Comparison of ENCODE assay signal across 39 cellular contexts in the genomic region with DNA sequence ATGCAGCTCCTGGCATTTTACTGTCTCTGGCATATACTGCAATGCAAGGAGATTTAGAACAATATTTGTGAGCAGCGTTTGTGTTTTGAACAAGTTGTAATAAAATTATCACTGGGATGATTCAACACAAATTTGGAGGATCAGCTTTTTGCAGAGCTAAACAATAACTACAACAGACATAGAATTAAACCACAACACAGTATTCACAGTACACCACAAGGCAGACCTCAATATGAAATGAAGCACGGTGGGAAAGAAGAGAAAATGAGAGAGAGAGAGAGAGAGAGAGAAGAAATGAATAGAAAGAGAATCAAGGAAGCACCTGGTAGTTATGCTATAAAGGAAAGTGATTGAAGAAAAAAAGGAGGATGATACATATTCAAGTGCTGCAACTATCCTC. TPM values are rescaled to one million over a fixed set of nuclear protein-coding genes. Genes with fewer than 3 reads are reported as not detected.
"Had no signal": no experiment of that assay in that cellular context is flagged by ENCODE, and none has a peak within 500 bp of the region (broad histone marks: within the 10 kb centered on the region; RNA-seq: fewer than 3 reads in every experiment).

No MANE protein-coding gene starts in this region.

- H3K9me3 Mint-ChIP-seq: activated B cell treated with CpG ODN at 0.5 μM for 24 hours; activated CD4-positive, alpha-beta memory T cell treated with anti-CD3 and anti-CD28 coated beads for 36 hours; activated CD4-positive, alpha-beta T cell treated with anti-CD3 and anti-CD28 coated beads, Interleukin-2, amount 10 ng/mL, durations not matched to agents 24 days and 14 days; activated CD8-positive, alpha-beta T cell treated with anti-CD3 and anti-CD28 coated beads for 36 hours; activated naive CD4-positive, alpha-beta T cell treated with anti-CD3 and anti-CD28 coated beads for 36 hours; activated naive CD4-positive, alpha-beta T cell treated with anti-CD3 and anti-CD28 coated beads, Interleukin-2, amount 50 U/mL, for 72 hours; activated naive CD8-positive, alpha-beta T cell treated with anti-CD3 and anti-CD28 coated beads for 36 hours; activated T-cell treated with anti-CD3 and anti-CD28 coated beads, Interleukin-2, amount 50 U/mL, for 4 hours; activated T-cell treated with anti-CD3 and anti-CD28 coated beads, Interleukin-2, amount 50 U/mL, for 72 hours; activated T-helper 1 cell treated with anti-CD3 and anti-CD28 coated beads, Interleukin-12 subunit alpha, Interleukin-12 subunit beta, Interleukin-2, Interleukin-4 antibody, amounts not matched to agents 30 ng/mL and 10 ng/mL and 1 ng/mL, durations not matched to agents 14 hours and 24 hours and 36 hours; T-helper 1 cell treated with Interleukin-12 subunit alpha and Interleukin-12 subunit beta and Interleukin-4 antibody, amounts not matched to agents 30 μg/mL and 1 μg/mL, for 36 hours; T-helper 2 cell treated with Interferon-gamma antibody and Interleukin-4, amounts not matched to agents 5 μg/mL and 100 μg/mL, for 36 hours had no signal

- DNase-seq: activated B cell treated with CpG ODN at 0.5 μM for 24 hours; activated CD4-positive, alpha-beta memory T cell treated with anti-CD3 and anti-CD28 coated beads for 36 hours; activated CD4-positive, alpha-beta T cell treated with anti-CD3 and anti-CD28 coated beads for 4 hours; activated CD4-positive, alpha-beta T cell treated with anti-CD3 and anti-CD28 coated beads, Interleukin-2, amount 10 ng/mL, durations not matched to agents 24 days and 14 days; activated CD4-positive, alpha-beta T cell treated with anti-CD3 and anti-CD28 coated beads, Interleukin-2, amount 50 U/mL, for 1 hour; activated CD4-positive, alpha-beta T cell treated with anti-CD3 and anti-CD28 coated beads, Interleukin-2, amount 50 U/mL, for 4 hours; activated CD4-positive, CD25-positive, alpha-beta regulatory T cell treated with anti-CD3 and anti-CD28 coated beads, Interleukin-2, amount 50 U/mL, for 72 hours; activated CD8-positive, alpha-beta memory T cell treated with anti-CD3 and anti-CD28 coated beads, Interleukin-2, amount 50 U/mL, for 4 hours; activated CD8-positive, alpha-beta T cell treated with anti-CD3 and anti-CD28 coated beads for 36 hours; activated effector memory CD4-positive, alpha-beta T cell treated with anti-CD3 and anti-CD28 coated beads, Interleukin-2, amount 50 U/mL, for 16 hours; activated gamma-delta T cell treated with Interleukin-2 at 50 U/mL for 16 hours; activated naive CD4-positive, alpha-beta T cell; activated naive CD4-positive, alpha-beta T cell treated with anti-CD3 and anti-CD28 coated beads for 36 hours; activated naive CD4-positive, alpha-beta T cell treated with anti-CD3 and anti-CD28 coated beads, Interleukin-2, amount 50 U/mL, for 16 hours; activated naive CD8-positive, alpha-beta T cell treated with anti-CD3 and anti-CD28 coated beads for 36 hours; activated T-cell treated with anti-CD3 and anti-CD28 coated beads for 4 hours; activated T-cell treated with anti-CD3 and anti-CD28 coated beads, Interleukin-2, amount 50 U/mL, for 1 hour; activated T-cell treated with anti-CD3 and anti-CD28 coated beads, Interleukin-2, amount 50 U/mL, for 4 hours; activated T-cell treated with anti-CD3 and anti-CD28 coated beads, Interleukin-2, amount 50 U/mL, for 72 hours; adrenal gland; amniotic stem cell; aorta; body of pancreas; brain microvascular endothelial cell; central memory CD4-positive, alpha-beta T cell; T-helper 1 cell; T-helper 2 cell; T-helper 9 cell had no signal

- H3K36me3 ChIP-seq: adrenal gland, brain microvascular endothelial cell, breast epithelium had no signal

- H3K27ac Mint-ChIP-seq: activated B cell treated with CpG ODN at 0.5 μM for 24 hours; activated CD4-positive, alpha-beta memory T cell treated with anti-CD3 and anti-CD28 coated beads for 36 hours; activated CD4-positive, alpha-beta T cell treated with anti-CD3 and anti-CD28 coated beads, Interleukin-2, amount 10 ng/mL, durations not matched to agents 24 days and 14 days; activated CD8-positive, alpha-beta T cell treated with anti-CD3 and anti-CD28 coated beads for 36 hours; activated naive CD4-positive, alpha-beta T cell treated with anti-CD3 and anti-CD28 coated beads for 36 hours; activated naive CD4-positive, alpha-beta T cell treated with anti-CD3 and anti-CD28 coated beads, Interleukin-2, amount 50 U/mL, for 72 hours; activated naive CD8-positive, alpha-beta T cell treated with anti-CD3 and anti-CD28 coated beads for 36 hours; activated T-cell treated with anti-CD3 and anti-CD28 coated beads, Interleukin-2, amount 50 U/mL, for 72 hours; activated T-helper 1 cell treated with anti-CD3 and anti-CD28 coated beads, Interleukin-12 subunit alpha, Interleukin-12 subunit beta, Interleukin-2, Interleukin-4 antibody, amounts not matched to agents 30 ng/mL and 10 ng/mL and 1 ng/mL, durations not matched to agents 14 hours and 24 hours and 36 hours; activated T-helper 17 cell treated with anti-CD3 and anti-CD28 coated beads, Interleukin-2, amount 50 U/mL, for 72 hours; T-helper 1 cell treated with Interleukin-12 subunit alpha and Interleukin-12 subunit beta and Interleukin-4 antibody, amounts not matched to agents 30 μg/mL and 1 μg/mL, for 36 hours; T-helper 2 cell treated with Interferon-gamma antibody and Interleukin-4, amounts not matched to agents 5 μg/mL and 100 μg/mL, for 36 hours had no signal

- H3K36me3 Mint-ChIP-seq: activated CD4-positive, alpha-beta memory T cell treated with anti-CD3 and anti-CD28 coated beads for 36 hours; activated naive CD8-positive, alpha-beta T cell treated with anti-CD3 and anti-CD28 coated beads for 36 hours had no signal

- H3K4me1 ChIP-seq: adrenal gland, body of pancreas, breast epithelium had no signal

- H3K9me3 ChIP-seq: adrenal gland, body of pancreas, breast epithelium had no signal

- H3K27ac ChIP-seq: adrenal gland, body of pancreas, brain microvascular endothelial cell, breast epithelium, VCaP had no signal

- H3K4me1 Mint-ChIP-seq: activated B cell treated with CpG ODN at 0.5 μM for 24 hours; activated CD4-positive, alpha-beta T cell treated with anti-CD3 and anti-CD28 coated beads, Interleukin-2, amount 10 ng/mL, durations not matched to agents 24 days and 14 days; activated naive CD8-positive, alpha-beta T cell treated with anti-CD3 and anti-CD28 coated beads for 36 hours; activated T-helper 17 cell treated with anti-CD3 and anti-CD28 coated beads, Interleukin-2, amount 50 U/mL, for 72 hours had no signal

- ATAC-seq: activated CD8-positive, alpha-beta T cell treated with anti-CD3 and anti-CD28 coated beads for 36 hours; activated naive CD4-positive, alpha-beta T cell treated with anti-CD3 and anti-CD28 coated beads, Interleukin-2, amount 50 U/mL, for 72 hours; activated T-cell treated with anti-CD3 and anti-CD28 coated beads, Interleukin-2, amount 50 U/mL, for 4 hours; activated T-cell treated with anti-CD3 and anti-CD28 coated beads, Interleukin-2, amount 50 U/mL, for 72 hours; activated T-helper 17 cell treated with anti-CD3 and anti-CD28 coated beads, Interleukin-2, amount 50 U/mL, for 72 hours; body of pancreas had no signal

- FAIRE-seq: astrocyte, TTC549 had no signal

- H3K27me3 ChIP-seq: adrenal gland, body of pancreas, brain microvascular endothelial cell, breast epithelium had no signal

- H3K4me3 Mint-ChIP-seq: activated B cell treated with CpG ODN at 0.5 μM for 24 hours; activated CD4-positive, alpha-beta memory T cell treated with anti-CD3 and anti-CD28 coated beads for 36 hours; activated CD4-positive, alpha-beta T cell treated with anti-CD3 and anti-CD28 coated beads, Interleukin-2, amount 10 ng/mL, durations not matched to agents 24 days and 14 days; activated CD8-positive, alpha-beta T cell treated with anti-CD3 and anti-CD28 coated beads for 36 hours; activated naive CD4-positive, alpha-beta T cell treated with anti-CD3 and anti-CD28 coated beads for 36 hours; activated naive CD8-positive, alpha-beta T cell treated with anti-CD3 and anti-CD28 coated beads for 36 hours; activated T-cell treated with anti-CD3 and anti-CD28 coated beads, Interleukin-2, amount 50 U/mL, for 4 hours; activated T-cell treated with anti-CD3 and anti-CD28 coated beads, Interleukin-2, amount 50 U/mL, for 72 hours; activated T-helper 1 cell treated with anti-CD3 and anti-CD28 coated beads, Interleukin-12 subunit alpha, Interleukin-12 subunit beta, Interleukin-2, Interleukin-4 antibody, amounts not matched to agents 30 ng/mL and 10 ng/mL and 1 ng/mL, durations not matched to agents 14 hours and 24 hours and 36 hours; activated T-helper 17 cell treated with anti-CD3 and anti-CD28 coated beads, Interleukin-2, amount 50 U/mL, for 72 hours; T-helper 1 cell treated with Interleukin-12 subunit alpha and Interleukin-12 subunit beta and Interleukin-4 antibody, amounts not matched to agents 30 μg/mL and 1 μg/mL, for 36 hours; T-helper 2 cell treated with Interferon-gamma antibody and Interleukin-4, amounts not matched to agents 5 μg/mL and 100 μg/mL, for 36 hours had no signal

- H3K4me3 ChIP-seq: adrenal gland, body of pancreas, breast epithelium had no signal

RNA-seq across cellular contexts. Expression of gene HOXD1, which starts 39.4 kb away (rescaled TPM):
- total RNA-seq: activated B cell treated with CpG ODN at 0.5 μM for 24 hours; activated CD4-positive, alpha-beta memory T cell treated with anti-CD3 and anti-CD28 coated beads for 36 hours; activated CD4-positive, alpha-beta T cell treated with anti-CD3 and anti-CD28 coated beads, Interleukin-2, amount 10 ng/mL, durations not matched to agents 24 days and 14 days; activated CD8-positive, alpha-beta memory T cell treated with anti-CD3 and anti-CD28 coated beads for 36 hours; activated CD8-positive, alpha-beta T cell treated with anti-CD3 and anti-CD28 coated beads for 36 hours; activated naive CD4-positive, alpha-beta T cell treated with anti-CD3 and anti-CD28 coated beads for 36 hours; activated naive CD4-positive, alpha-beta T cell treated with anti-CD3 and anti-CD28 coated beads, Interleukin-2, amount 50 U/mL, for 72 hours; activated naive CD8-positive, alpha-beta T cell treated with anti-CD3 and anti-CD28 coated beads for 36 hours; activated T-cell treated with anti-CD3 and anti-CD28 coated beads, Interleukin-2, amount 50 U/mL, for 4 hours; activated T-cell treated with anti-CD3 and anti-CD28 coated beads, Interleukin-2, amount 50 U/mL, for 72 hours; activated T-helper 1 cell treated with anti-CD3 and anti-CD28 coated beads, Interleukin-12 subunit alpha, Interleukin-12 subunit beta, Interleukin-2, Interleukin-4 antibody, amounts not matched to agents 30 ng/mL and 10 ng/mL and 1 ng/mL, durations not matched to agents 14 hours and 24 hours and 36 hours; activated T-helper 17 cell treated with anti-CD3 and anti-CD28 coated beads, Interleukin-2, amount 50 U/mL, for 72 hours; astrocyte; cerebellum had no signal
